Comparison of ENCODE assay signal across 9 cellular contexts in the genomic region with DNA sequence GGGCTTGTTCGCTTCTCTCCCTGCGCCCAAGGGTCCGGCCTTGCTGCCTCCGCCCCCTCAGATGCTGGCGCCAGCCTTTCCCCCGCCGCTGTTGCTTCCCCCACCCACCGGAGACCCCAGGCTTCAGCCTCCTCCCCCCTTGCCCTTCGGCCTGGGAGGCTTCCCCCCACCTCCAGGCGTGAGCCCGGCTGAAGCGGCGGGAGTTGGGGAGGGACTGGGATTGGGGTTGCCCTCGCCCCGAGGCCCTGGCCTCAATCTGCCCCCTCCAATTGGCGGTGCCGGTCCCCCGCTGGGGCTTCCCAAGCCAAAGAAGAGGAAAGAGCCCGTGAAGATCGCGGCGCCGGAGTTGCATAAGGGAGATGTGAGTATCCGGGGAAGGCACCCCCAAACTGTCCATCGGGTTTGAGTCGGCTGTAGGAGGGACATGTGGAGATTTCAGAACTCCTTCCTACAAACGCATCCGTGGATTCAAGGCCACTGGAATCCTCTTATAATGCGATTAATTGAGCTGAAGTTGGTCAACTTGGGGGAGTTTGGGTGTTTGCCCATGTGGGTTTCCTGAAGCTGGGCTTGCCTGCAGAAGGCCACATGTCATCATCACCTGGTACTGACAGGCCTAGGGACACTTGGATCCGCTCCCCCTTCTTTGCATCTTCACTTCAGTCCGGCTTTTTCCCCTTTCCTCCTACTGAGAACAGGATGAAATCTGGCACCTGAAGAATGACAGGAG. TPM values are rescaled to one million over a fixed set of nuclear protein-coding genes. Genes with fewer than 3 reads are reported as not detected.
DNase-seq lines count a peak whose midpoint lies in the region; ATAC-seq, FAIRE-seq and TF ChIP-seq lines count a peak whose summit lies in the region.
"Had no signal": no experiment of that assay in that cellular context is flagged by ENCODE, and none has a peak within 500 bp of the region (broad histone marks: within the 10 kb centered on the region; RNA-seq: fewer than 3 reads in every experiment).

No MANE protein-coding gene starts in this region.

- H3K4me3 ChIP-seq in AG04450 (ENCODE audit: low read depth, low read length) (peak overlapping the region; percentile 95), MM.1S (ENCODE audit: low read length) (peak overlapping the region; percentile 81), GM12878 (peak overlapping the region; percentile 92), keratinocyte (ENCODE audit: control insufficient read depth in 2 of 3, extremely low read depth in 1 of 3, insufficient read depth in 2 of 3, low read depth in 1 of 3, low read length in 3 of 3) (peak overlapping the region; percentile 71 to 89 (median 86))

- H2AFZ ChIP-seq in MM.1S (ENCODE audit: low read length) (peak overlapping the region; percentile 23; the same call in 1 of the 2 replicates), GM12878 (ENCODE audit: control insufficient read depth, low read depth, low read length) (no peak overlapping the region; the same call in 1 of the 2 replicates), keratinocyte (ENCODE audit: control insufficient read depth, low read length) (peak overlapping the region; percentile 32)

- in situ Hi-C loops in GM12878 (cut with MboI): no loop called here

- H3K36me3 Mint-ChIP-seq in stimulated activated effector memory CD8-positive, alpha-beta T cell treated with anti-CD3 and anti-CD28 coated beads, Interleukin-12 subunit alpha, Interleukin-12 subunit beta, amount 100 ng/mL, for 72 hours: peaks cover 37% of the 10 kb centered on the region

- ATAC-seq in GM18867 (IDR thresholded peaks at IDR 0.05; ENCODE audit: unreplicated experiment) (peak; percentile 6), GM12878 (peak; percentile 20)
- ATAC-seq in stimulated activated effector memory CD8-positive, alpha-beta T cell treated with anti-CD3 and anti-CD28 coated beads, Interleukin-12 subunit alpha, Interleukin-12 subunit beta, amount 100 ng/mL, for 72 hours: peak; percentile 22

- no peaks in the 10 kb centered on the region; the same call in 1 of the 2 replicates for H3K36me3 ChIP-seq in MM.1S (replicated peaks; ENCODE audit: insufficient read depth, low read length)
- H3K36me3 ChIP-seq in GM12878 (ENCODE audit: control insufficient read depth in 2 of 2, insufficient read depth in 2 of 2, low read length in 1 of 2): peaks cover 0 to 11% of the 10 kb centered on the region in 2 experiments; a peak in 2 of 4 replicates
- peaks cover 7 to 8% of the 10 kb centered on the region in 2 experiments for H3K36me3 ChIP-seq in keratinocyte (ENCODE audit: control insufficient read depth in 2 of 2, extremely low read depth in 1 of 2, insufficient read depth in 2 of 2, low read length in 2 of 2)

- no peaks in the 10 kb centered on the region for H3K9me3 Mint-ChIP-seq in stimulated activated effector memory CD8-positive, alpha-beta T cell treated with anti-CD3 and anti-CD28 coated beads, Interleukin-12 subunit alpha, Interleukin-12 subunit beta, amount 100 ng/mL, for 72 hours
- H3K9me3 Mint-ChIP-seq: naive B cell had no signal

- CTCF ChIA-PET in AG04450 (lab: Charles Lee): interaction anchor here (0.9 to 3.8 kb wide), 3 partner anchors 42 to 108 kb away, joined by 3 to 18 read pairs (median 5); no protein-coding TSS in a partner anchor
- CTCF ChIA-PET in GM12878 (lab: Yijun Ruan, JAX): interaction anchor here (1.0 to 9.6 kb wide), 13 partner anchors 9 to 122 kb away, joined by 3 to 152 read pairs (median 4); a partner anchor contains a TSS

- no peak overlapping the region for H3K4me3 Mint-ChIP-seq in stimulated activated effector memory CD8-positive, alpha-beta T cell treated with anti-CD3 and anti-CD28 coated beads, Interleukin-12 subunit alpha, Interleukin-12 subunit beta, amount 100 ng/mL, for 72 hours
- H3K4me3 Mint-ChIP-seq: naive B cell had no signal

- SMC1A ChIA-PET in GM12878 (lab: Charles Lee; ENCODE audit: uncharacterized antibody, unreplicated experiment): interaction anchor here (0.8 to 11.8 kb wide), 9 partner anchors 12 to 129 kb away, joined by 3 to 108 read pairs (median 4); a partner anchor contains a TSS

- peaks cover 42% of the 10 kb centered on the region for H3K4me1 Mint-ChIP-seq in stimulated activated effector memory CD8-positive, alpha-beta T cell treated with anti-CD3 and anti-CD28 coated beads, Interleukin-12 subunit alpha, Interleukin-12 subunit beta, amount 100 ng/mL, for 72 hours

- peak overlapping the region; percentile 88 for H3K9ac ChIP-seq in MM.1S (ENCODE audit: low read length)
- peak overlapping the region; percentile 92 for H3K9ac ChIP-seq in GM12878 (ENCODE audit: control insufficient read depth, insufficient read depth, low read length)
- H3K9ac ChIP-seq in keratinocyte (ENCODE audit: control insufficient read depth, extremely low read depth, insufficient read depth, low read length): peak overlapping the region; percentile 98

- no TSS peak for BruUV-seq in GM12878 (replicated peaks; lab: Mats Ljungman, UMichigan)

- DNase-seq in AG04450 (ENCODE audit: low read depth, low spot score) (no peak), MM.1S (peak; percentile 50), GM12878 (ENCODE audit: low read depth, low spot score) (no peak), keratinocyte (ENCODE audit: low read depth, low spot score) (no peak), NCI-H128 (lab: John Stamatoyannopoulos, UW; ENCODE audit: unreplicated experiment) (no peak), UCSD-AML1 (lab: John Stamatoyannopoulos, UW; ENCODE audit: unreplicated experiment) (no peak)
- peak; percentile 43 to 82 for DNase-seq in stimulated activated effector memory CD8-positive, alpha-beta T cell treated with anti-CD3 and anti-CD28 coated beads, Interleukin-12 subunit alpha, Interleukin-12 subunit beta, amount 100 ng/mL, for 72 hours (ENCODE audit: low spot score in 2 of 2)

- 0 out of 2 replicates have a peak, but pooled peaks cover 3% of the 10 kb centered on the region for H3F3A ChIP-seq in MM.1S (ENCODE audit: insufficient read depth, low read length)

- H3K9me3 ChIP-seq in AG04450 (ENCODE audit: control insufficient read depth, insufficient read depth, low read length) (peaks cover 6% of the 10 kb centered on the region; the same call in 1 of the 2 replicates), MM.1S (replicated peaks; ENCODE audit: insufficient read depth, low read length) (no peaks in the 10 kb centered on the region), GM12878 (replicated peaks; ENCODE audit: control insufficient read depth, insufficient read depth, low read length) (no peaks in the 10 kb centered on the region), keratinocyte (ENCODE audit: control insufficient read depth, low read depth, low read length) (no peaks in the 10 kb centered on the region)

- H3K9me1 ChIP-seq in keratinocyte (ENCODE audit: control insufficient read depth, extremely low read depth, insufficient read depth, low read length): peaks cover 3% of the 10 kb centered on the region

- H3K4me1 ChIP-seq in MM.1S (ENCODE audit: low read length) (peaks cover 14% of the 10 kb centered on the region), GM12878 (ENCODE audit: control insufficient read depth, insufficient read depth, low read length) (no peaks in the 10 kb centered on the region), keratinocyte (ENCODE audit: control insufficient read depth, extremely low read depth, insufficient read depth, low read length) (peaks cover 18% of the 10 kb centered on the region)

- H3K79me2 ChIP-seq in MM.1S (ENCODE audit: low read length): peaks cover 69% of the 10 kb centered on the region
- peaks cover 63% of the 10 kb centered on the region for H3K79me2 ChIP-seq in GM12878 (ENCODE audit: control insufficient read depth, insufficient read depth, low read length)
- peaks cover 56% of the 10 kb centered on the region for H3K79me2 ChIP-seq in keratinocyte (ENCODE audit: control insufficient read depth, insufficient read depth, low read length)

- WGBS in GM12878 (ENCODE audit: insufficient coverage, insufficient replicate concordance, low lambda C conversion rate, missing lambda C conversion rate): 1% methylated on average over 24 of the region's 31 CpGs

- no peak for TF ChIP-seq EP300 in GM12878 (IDR thresholded peaks at IDR 0.05; ENCODE audit: borderline replicate concordance in 1 of 2, control insufficient read depth in 1 of 2, low read depth in 2 of 2, low read length in 2 of 2)

- intact Hi-C loops in GM12878 (cut with micrococcal nuclease; ENCODE audit: unreplicated experiment): loop anchor here (1.0 to 5.0 kb wide), 4 partner anchors 17 to 266 kb away; a partner anchor contains a TSS

- no peak overlapping the region for H3K27ac Mint-ChIP-seq in stimulated activated effector memory CD8-positive, alpha-beta T cell treated with anti-CD3 and anti-CD28 coated beads, Interleukin-12 subunit alpha, Interleukin-12 subunit beta, amount 100 ng/mL, for 72 hours

- RAD21 ChIA-PET in GM12878 (lab: Charles Lee; ENCODE audit: unreplicated experiment): interaction anchor here (0.6 to 5.0 kb wide), 7 partner anchors 17 to 93 kb away, joined by 3 to 59 read pairs (median 6); a partner anchor contains a TSS

- TF ChIP-seq POLR2A in GM12878 (IDR thresholded peaks at IDR 0.05; ENCODE audit: low read depth, low read length): no peak

- dilution Hi-C loops in keratinocyte (cut with MboI; ENCODE audit: extremely low pct_ligation_motif_present, low sequenced_read_pairs): no loop called here

- FAIRE-seq in GM12878 (lab: Jason Lieb, UNC) (no peak), keratinocyte (lab: Jason Lieb, UNC) (no peak)

- H3K27me3 ChIP-seq in AG04450 (ENCODE audit: control insufficient read depth, insufficient read depth, low read length): no peaks in the 10 kb centered on the region
- H3K27me3 ChIP-seq in MM.1S (replicated peaks; ENCODE audit: insufficient read depth, low read length): no peaks in the 10 kb centered on the region
- H3K27me3 ChIP-seq in GM12878 (replicated peaks in 1 of 2; ENCODE audit: control insufficient read depth in 2 of 2, insufficient read depth in 2 of 2, low read length in 1 of 2): no peaks in the 10 kb centered on the region
- H3K27me3 ChIP-seq in keratinocyte (ENCODE audit: control insufficient read depth, extremely low read depth, insufficient read depth, low read length): no peaks in the 10 kb centered on the region

- TF ChIP-seq CTCF in AG04450 (IDR thresholded peaks at IDR 0.05; ENCODE audit: low read depth, low read length): no peak
- no peak for TF ChIP-seq CTCF in MM.1S (IDR thresholded peaks at IDR 0.05; ENCODE audit: low read length)
- TF ChIP-seq CTCF in GM12878 (IDR thresholded peaks at IDR 0.05 in 2 of 3, conservative IDR thresholded peaks at IDR 0.05 in 1 of 3; ENCODE audit: control insufficient read depth in 2 of 3, extremely low read depth in 1 of 3, insufficient read depth in 1 of 3, low read depth in 3 of 3, low read length in 3 of 3): no peak
- no peak for TF ChIP-seq CTCF in keratinocyte (optimal IDR thresholded peaks at IDR 0.05 in 1 of 3, IDR thresholded peaks at IDR 0.05 in 1 of 3, conservative IDR thresholded peaks at IDR 0.05 in 1 of 3; ENCODE audit: extremely low read depth in 1 of 3, insufficient read depth in 2 of 3, low read length in 3 of 3)

- POLR2A ChIA-PET in AG04450 (lab: Yijun Ruan, JAX): interaction anchor here (0.5 to 2.5 kb wide), 11 partner anchors 13 to 78 kb away, joined by 3 to 24 read pairs (median 4); a partner anchor contains a TSS
- POLR2A ChIA-PET in GM12878 (lab: Charles Lee): interaction anchor here (0.6 to 6.9 kb wide), 8 partner anchors 12 to 107 kb away, joined by 3 to 71 read pairs (median 6); a partner anchor contains a TSS

- H4K20me1 ChIP-seq in MM.1S (ENCODE audit: insufficient read depth, low read length) (0 out of 2 replicates have a peak, but pooled peaks cover 6% of the 10 kb centered on the region), GM12878 (ENCODE audit: control insufficient read depth, insufficient read depth) (no peaks in the 10 kb centered on the region), keratinocyte (ENCODE audit: control insufficient read depth, extremely low read depth, insufficient read depth, low read length) (peaks cover 6% of the 10 kb centered on the region)

- no peaks in the 10 kb centered on the region for H3K9me2 ChIP-seq in MM.1S (replicated peaks; ENCODE audit: insufficient read depth, low read length)

- H3K4me2 ChIP-seq in MM.1S (ENCODE audit: low read depth, low read length): peak overlapping the region; percentile 86
- H3K4me2 ChIP-seq in GM12878 (ENCODE audit: control insufficient read depth, insufficient read depth): peak overlapping the region; percentile 73
- H3K4me2 ChIP-seq in keratinocyte (ENCODE audit: control insufficient read depth, extremely low read depth, insufficient read depth, low read depth, low read length): peak overlapping the region; percentile 89

- H3K27ac ChIP-seq in AG04450 (ENCODE audit: low read depth, low read length) (peak overlapping the region; percentile 77), MM.1S (ENCODE audit: low read length) (peak overlapping the region; percentile 68), GM12878 (ENCODE audit: control insufficient read depth, insufficient read depth) (peak overlapping the region; percentile 87), keratinocyte (ENCODE audit: control insufficient read depth, insufficient read depth, low read length) (peak overlapping the region; percentile 87)

- TF ChIP-seq RAD21 in GM12878 (IDR thresholded peaks at IDR 0.05; ENCODE audit: insufficient read depth, low read depth, low read length): no peak

RNA-seq across cellular contexts. Expression of a gene that starts 0.7 kb away (rescaled TPM):
- polyA plus RNA-seq in AG04450 (2011; rRNA removed) (51.1 and 58.6 TPM in 2 replicates), GM12878 (2011; rRNA removed) (29.2 and 52.8 TPM in 2 replicates), GM12878 (2014; fragmentation: Illumina TruSeq; extraction: Trizol) (121 and 132 TPM in 2 replicates), GM12878 (2014; fragmentation: Nextera tagmentation; extraction: Ambion mirVana) (10 to 100 TPM; 23.8 to 30.1 TPM), GM12878 (2014; rRNA removed) (52.6 and 56.6 TPM in 2 replicates), GM12878 (2016; fragmentation: Nextera tagmentation; extraction: Ambion mirVana) (10 to 100 TPM; 73.5 to 77.2 TPM), keratinocyte (29.9 to 70.7 TPM (median 40.4 TPM) in 3 replicates)
- 84.3 and 120 TPM in 2 replicates for polyA minus RNA-seq in AG04450 (2011; rRNA and poly(A)+ RNA removed)
- 41.6 and 44.9 TPM in 2 replicates for total RNA-seq in GM12878 (2013; cell fraction: nucleolus; rRNA removed)
- total RNA-seq in GM12878 (2014; rRNA removed) (79.6 and 92.2 TPM in 2 replicates), GM12878 (2014; rRNA removed; fragmentation: Illumina TruSeq; extraction: Trizol) (34.0 and 36.0 TPM in 2 replicates), GM12878 (2021) (78.3 and 87.5 TPM in 2 replicates)
- 47.3 TPM for polyA plus RNA-seq in GM12878 (2011; ENCODE audit: low read depth)
- polyA plus RNA-seq in GM12878 (2011; cell fraction: cytosol; rRNA removed): 88.4 and 93.1 TPM in 2 replicates
- polyA plus RNA-seq in GM12878 (2011; cell fraction: nucleus; rRNA removed): 48.7 and 57.5 TPM in 2 replicates
- 53.5 and 59.4 TPM in 2 replicates for polyA plus RNA-seq in GM12878 (2012)
- polyA minus RNA-seq in GM12878 (2011; rRNA and poly(A)+ RNA removed): 60.8 and 108 TPM in 2 replicates
- 32.9 and 54.4 TPM in 2 replicates for polyA minus RNA-seq in GM12878 (2011; cell fraction: cytosol; rRNA and poly(A)+ RNA removed)
- polyA minus RNA-seq in GM12878 (2011; cell fraction: nucleus; rRNA and poly(A)+ RNA removed): 18.6 and 34.4 TPM in 2 replicates
- polyA plus RNA-seq in keratinocyte (2011; ENCODE audit: low read depth): 21.7 TPM
- 41.7 and 46.6 TPM in 2 replicates for polyA plus RNA-seq in keratinocyte (2011; cell fraction: cytosol; rRNA removed)
- 54.2 and 58.5 TPM in 2 replicates for polyA plus RNA-seq in keratinocyte (2011; cell fraction: nucleus; rRNA removed)
- polyA plus RNA-seq in keratinocyte (2012; ENCODE audit: low replicate concordance): 42.9 and 47.9 TPM in 2 replicates
- 60.5 to 95.5 TPM (median 69.6 TPM) in 3 replicates for polyA minus RNA-seq in keratinocyte
- 48.7 TPM for polyA minus RNA-seq in keratinocyte (2011; cell fraction: cytosol; rRNA and poly(A)+ RNA removed)
- polyA minus RNA-seq in keratinocyte (2011; cell fraction: nucleus; rRNA and poly(A)+ RNA removed): 32.6 and 42.6 TPM in 2 replicates

RNA-seq across cellular contexts. Expression of a gene that starts 16.6 kb away (rescaled TPM):
- polyA plus RNA-seq in AG04450 (2011; rRNA removed): 155 TPM in 2 replicates
- polyA minus RNA-seq in AG04450 (2011; rRNA and poly(A)+ RNA removed): 101 and 105 TPM in 2 replicates
- 39.3 and 39.8 TPM in 2 replicates for total RNA-seq in GM12878 (2013; cell fraction: nucleolus; rRNA removed)
- total RNA-seq in GM12878 (2014; rRNA removed): 237 and 258 TPM in 2 replicates
- total RNA-seq in GM12878 (2014; rRNA removed; fragmentation: Illumina TruSeq; extraction: Trizol): 267 and 277 TPM in 2 replicates
- total RNA-seq in GM12878 (2021): 261 and 271 TPM in 2 replicates
- polyA plus RNA-seq in GM12878 (2011; ENCODE audit: low read depth): 91.5 TPM
- 200 and 203 TPM in 2 replicates for polyA plus RNA-seq in GM12878 (2011; rRNA removed)
- polyA plus RNA-seq in GM12878 (2011; cell fraction: cytosol; rRNA removed): 144 and 155 TPM in 2 replicates
- 134 and 144 TPM in 2 replicates for polyA plus RNA-seq in GM12878 (2011; cell fraction: nucleus; rRNA removed)
- polyA plus RNA-seq in GM12878 (2012): 118 and 127 TPM in 2 replicates
- polyA plus RNA-seq in GM12878 (2014; fragmentation: Illumina TruSeq; extraction: Trizol): 372 and 388 TPM in 2 replicates
- polyA plus RNA-seq in GM12878 (2014; fragmentation: Nextera tagmentation; extraction: Ambion mirVana): 10 to 100 TPM; 28.3 to 65.9 TPM
- 217 and 223 TPM in 2 replicates for polyA plus RNA-seq in GM12878 (2014; rRNA removed)
- polyA plus RNA-seq in GM12878 (2016; fragmentation: Nextera tagmentation; extraction: Ambion mirVana): 10 to 100 TPM; 45.1 to 81.9 TPM
- polyA minus RNA-seq in GM12878 (2011; rRNA and poly(A)+ RNA removed): 62.2 and 108 TPM in 2 replicates
- polyA minus RNA-seq in GM12878 (2011; cell fraction: cytosol; rRNA and poly(A)+ RNA removed): 51.7 and 58.8 TPM in 2 replicates
- polyA minus RNA-seq in GM12878 (2011; cell fraction: nucleus; rRNA and poly(A)+ RNA removed): 25.5 and 37.3 TPM in 2 replicates
- polyA plus RNA-seq in keratinocyte: 172 to 240 TPM (median 196 TPM) in 3 replicates
- polyA plus RNA-seq in keratinocyte (2011; ENCODE audit: low read depth): 161 TPM
- polyA plus RNA-seq in keratinocyte (2011; cell fraction: cytosol; rRNA removed): 221 and 240 TPM in 2 replicates
- 107 and 111 TPM in 2 replicates for polyA plus RNA-seq in keratinocyte (2011; cell fraction: nucleus; rRNA removed)
- 213 and 246 TPM in 2 replicates for polyA plus RNA-seq in keratinocyte (2012; ENCODE audit: low replicate concordance)
- polyA minus RNA-seq in keratinocyte: 108 to 149 TPM (median 125 TPM) in 3 replicates
- 141 TPM for polyA minus RNA-seq in keratinocyte (2011; cell fraction: cytosol; rRNA and poly(A)+ RNA removed)
- polyA minus RNA-seq in keratinocyte (2011; cell fraction: nucleus; rRNA and poly(A)+ RNA removed): 32.3 and 52.1 TPM in 2 replicates

RNA-seq across cellular contexts. Expression of a gene that starts 27.2 kb away (rescaled TPM):
- polyA plus RNA-seq in AG04450 (2011; rRNA removed): 65.5 and 80.4 TPM in 2 replicates
- polyA minus RNA-seq in AG04450 (2011; rRNA and poly(A)+ RNA removed): 23.8 and 25.0 TPM in 2 replicates
- total RNA-seq in GM12878 (2013; cell fraction: nucleolus; rRNA removed): 2.3 and 4.3 TPM in 2 replicates
- 131 and 135 TPM in 2 replicates for total RNA-seq in GM12878 (2014; rRNA removed)
- total RNA-seq in GM12878 (2014; rRNA removed; fragmentation: Illumina TruSeq; extraction: Trizol): 119 and 120 TPM in 2 replicates
- 87.4 and 104 TPM in 2 replicates for total RNA-seq in GM12878 (2021)
- polyA plus RNA-seq in GM12878 (2011; ENCODE audit: low read depth): 66.1 TPM
- polyA plus RNA-seq in GM12878 (2011; rRNA removed): 84.8 and 98.9 TPM in 2 replicates
- polyA plus RNA-seq in GM12878 (2011; cell fraction: cytosol; rRNA removed): 86.3 and 90.5 TPM in 2 replicates
- 51.7 and 59.4 TPM in 2 replicates for polyA plus RNA-seq in GM12878 (2011; cell fraction: nucleus; rRNA removed)
- 73.5 and 76.5 TPM in 2 replicates for polyA plus RNA-seq in GM12878 (2012)
- polyA plus RNA-seq in GM12878 (2014; fragmentation: Illumina TruSeq; extraction: Trizol): 172 and 173 TPM in 2 replicates
- polyA plus RNA-seq in GM12878 (2014; fragmentation: Nextera tagmentation; extraction: Ambion mirVana): 100 to 1,000 TPM; 245 to 269 TPM
- 154 and 180 TPM in 2 replicates for polyA plus RNA-seq in GM12878 (2014; rRNA removed)
- 100 to 1,000 TPM; 132 to 136 TPM for polyA plus RNA-seq in GM12878 (2016; fragmentation: Nextera tagmentation; extraction: Ambion mirVana)
- 43.6 and 44.0 TPM in 2 replicates for polyA minus RNA-seq in GM12878 (2011; rRNA and poly(A)+ RNA removed)
- polyA minus RNA-seq in GM12878 (2011; cell fraction: cytosol; rRNA and poly(A)+ RNA removed): 11.8 and 22.1 TPM in 2 replicates
- polyA minus RNA-seq in GM12878 (2011; cell fraction: nucleus; rRNA and poly(A)+ RNA removed): 9.6 and 13.0 TPM in 2 replicates
- 111 to 157 TPM (median 122 TPM) in 3 replicates for polyA plus RNA-seq in keratinocyte
- 31.8 TPM for polyA plus RNA-seq in keratinocyte (2011; ENCODE audit: low read depth)
- polyA plus RNA-seq in keratinocyte (2011; cell fraction: cytosol; rRNA removed): 112 and 122 TPM in 2 replicates
- 91.7 and 94.5 TPM in 2 replicates for polyA plus RNA-seq in keratinocyte (2011; cell fraction: nucleus; rRNA removed)
- 101 and 133 TPM in 2 replicates for polyA plus RNA-seq in keratinocyte (2012; ENCODE audit: low replicate concordance)
- 39.4 to 55.6 TPM (median 50.9 TPM) in 3 replicates for polyA minus RNA-seq in keratinocyte
- 43.4 TPM for polyA minus RNA-seq in keratinocyte (2011; cell fraction: cytosol; rRNA and poly(A)+ RNA removed)
- polyA minus RNA-seq in keratinocyte (2011; cell fraction: nucleus; rRNA and poly(A)+ RNA removed): 16.8 and 19.2 TPM in 2 replicates

RNA-seq across cellular contexts. Expression of a gene that starts 39.5 kb away (rescaled TPM):
- 25.6 and 29.1 TPM in 2 replicates for polyA plus RNA-seq in AG04450 (2011; rRNA removed)
- 25.6 TPM in 2 replicates for polyA minus RNA-seq in AG04450 (2011; rRNA and poly(A)+ RNA removed)
- total RNA-seq in GM12878 (2013; cell fraction: nucleolus; rRNA removed): 36.3 and 40.0 TPM in 2 replicates
- total RNA-seq in GM12878 (2014; rRNA removed): 42.1 and 44.8 TPM in 2 replicates
- total RNA-seq in GM12878 (2014; rRNA removed; fragmentation: Illumina TruSeq; extraction: Trizol): 49.2 and 55.7 TPM in 2 replicates
- total RNA-seq in GM12878 (2021): 40.0 and 48.3 TPM in 2 replicates
- 17.6 TPM for polyA plus RNA-seq in GM12878 (2011; ENCODE audit: low read depth)
- 43.9 and 55.3 TPM in 2 replicates for polyA plus RNA-seq in GM12878 (2011; rRNA removed)
- 51.6 and 54.0 TPM in 2 replicates for polyA plus RNA-seq in GM12878 (2011; cell fraction: cytosol; rRNA removed)
- 18.7 and 24.4 TPM in 2 replicates for polyA plus RNA-seq in GM12878 (2011; cell fraction: nucleus; rRNA removed)
- 26.9 and 27.9 TPM in 2 replicates for polyA plus RNA-seq in GM12878 (2012)
- 111 and 112 TPM in 2 replicates for polyA plus RNA-seq in GM12878 (2014; fragmentation: Illumina TruSeq; extraction: Trizol)
- polyA plus RNA-seq in GM12878 (2014; fragmentation: Nextera tagmentation; extraction: Ambion mirVana): 10 to 100 TPM; 16.4 to 26.1 TPM
- 49.2 and 56.2 TPM in 2 replicates for polyA plus RNA-seq in GM12878 (2014; rRNA removed)
- polyA plus RNA-seq in GM12878 (2016; fragmentation: Nextera tagmentation; extraction: Ambion mirVana): 10 to 100 TPM; 45.5 to 47.7 TPM
- polyA minus RNA-seq in GM12878 (2011; rRNA and poly(A)+ RNA removed): 48.7 and 57.9 TPM in 2 replicates
- polyA minus RNA-seq in GM12878 (2011; cell fraction: cytosol; rRNA and poly(A)+ RNA removed): 14.0 and 14.8 TPM in 2 replicates
- 29.0 and 51.5 TPM in 2 replicates for polyA minus RNA-seq in GM12878 (2011; cell fraction: nucleus; rRNA and poly(A)+ RNA removed)
- polyA plus RNA-seq in keratinocyte: 48.1 to 56.6 TPM (median 48.6 TPM) in 3 replicates
- 19.9 TPM for polyA plus RNA-seq in keratinocyte (2011; ENCODE audit: low read depth)
- polyA plus RNA-seq in keratinocyte (2011; cell fraction: cytosol; rRNA removed): 44.2 and 61.0 TPM in 2 replicates
- polyA plus RNA-seq in keratinocyte (2011; cell fraction: nucleus; rRNA removed): 44.3 and 44.4 TPM in 2 replicates
- 20.2 and 33.8 TPM in 2 replicates for polyA plus RNA-seq in keratinocyte (2012; ENCODE audit: low replicate concordance)
- 47.8 to 55.4 TPM (median 54.2 TPM) in 3 replicates for polyA minus RNA-seq in keratinocyte
- polyA minus RNA-seq in keratinocyte (2011; cell fraction: cytosol; rRNA and poly(A)+ RNA removed): 25.9 TPM
- polyA minus RNA-seq in keratinocyte (2011; cell fraction: nucleus; rRNA and poly(A)+ RNA removed): 18.7 and 32.7 TPM in 2 replicates

RNA-seq across cellular contexts. Expression of a gene that starts 39.8 kb away (rescaled TPM):
- polyA plus RNA-seq in AG04450 (2011; rRNA removed) (7.9 and 8.3 TPM in 2 replicates), GM12878 (2011; rRNA removed) (10.3 and 15.2 TPM in 2 replicates), GM12878 (2014; fragmentation: Illumina TruSeq; extraction: Trizol) (11.8 and 14.4 TPM in 2 replicates), GM12878 (2014; fragmentation: Nextera tagmentation; extraction: Ambion mirVana) (1 to 10 TPM; 5.9 to 8.6 TPM), GM12878 (2014; rRNA removed) (23.5 and 25.7 TPM in 2 replicates), GM12878 (2016; fragmentation: Nextera tagmentation; extraction: Ambion mirVana) (10 to 100 TPM; 11.7 to 12.2 TPM), keratinocyte (6.0 to 10.7 TPM (median 6.3 TPM) in 3 replicates)
- polyA minus RNA-seq in AG04450 (2011; rRNA and poly(A)+ RNA removed): 6.0 and 7.1 TPM in 2 replicates
- 26.5 and 31.8 TPM in 2 replicates for total RNA-seq in GM12878 (2013; cell fraction: nucleolus; rRNA removed)
- total RNA-seq in GM12878 (2014; rRNA removed) (19.8 and 22.0 TPM in 2 replicates), GM12878 (2014; rRNA removed; fragmentation: Illumina TruSeq; extraction: Trizol) (12.7 and 13.6 TPM in 2 replicates), GM12878 (2021) (22.2 and 25.2 TPM in 2 replicates)
- 12.3 TPM for polyA plus RNA-seq in GM12878 (2011; ENCODE audit: low read depth)
- polyA plus RNA-seq in GM12878 (2011; cell fraction: cytosol; rRNA removed): 18.7 and 22.6 TPM in 2 replicates
- polyA plus RNA-seq in GM12878 (2011; cell fraction: nucleus; rRNA removed): 39.4 and 44.7 TPM in 2 replicates
- polyA plus RNA-seq in GM12878 (2012): 19.4 and 23.9 TPM in 2 replicates
- 10.2 and 16.9 TPM in 2 replicates for polyA minus RNA-seq in GM12878 (2011; rRNA and poly(A)+ RNA removed)
- polyA minus RNA-seq in GM12878 (2011; cell fraction: cytosol; rRNA and poly(A)+ RNA removed): 4.0 and 6.3 TPM in 2 replicates
- polyA minus RNA-seq in GM12878 (2011; cell fraction: nucleus; rRNA and poly(A)+ RNA removed): 11.7 and 16.2 TPM in 2 replicates
- polyA plus RNA-seq in keratinocyte (2011; ENCODE audit: low read depth): 29.2 TPM
- polyA plus RNA-seq in keratinocyte (2011; cell fraction: cytosol; rRNA removed): 3.5 and 4.8 TPM in 2 replicates
- 18.7 and 19.7 TPM in 2 replicates for polyA plus RNA-seq in keratinocyte (2011; cell fraction: nucleus; rRNA removed)
- 10.8 and 31.9 TPM in 2 replicates for polyA plus RNA-seq in keratinocyte (2012; ENCODE audit: low replicate concordance)
- polyA minus RNA-seq in keratinocyte: 4.8 to 11.0 TPM (median 7.8 TPM) in 3 replicates
- 8.4 TPM for polyA minus RNA-seq in keratinocyte (2011; cell fraction: cytosol; rRNA and poly(A)+ RNA removed)
- 7.8 and 10.3 TPM in 2 replicates for polyA minus RNA-seq in keratinocyte (2011; cell fraction: nucleus; rRNA and poly(A)+ RNA removed)

Comparison
In these comparisons a context has a peak if more than half of its experiments do, and no peak if none do; other contexts are left out.
1. DNase-seq: peak in MM.1S (single experiment) and stimulated activated effector memory CD8-positive, alpha-beta T cell treated with anti-CD3 and anti-CD28 coated beads, Interleukin-12 subunit alpha, Interleukin-12 subunit beta, amount 100 ng/mL, for 72 hours (2 of 2); none in AG04450 (single experiment), GM12878 (single experiment), keratinocyte (single experiment), NCI-H128 (single experiment) and UCSD-AML1 (single experiment).
2. Peak in every context shown above with its lines, with median percentiles within 50 percentile points of each other: H3K27ac ChIP-seq, H3K4me3 ChIP-seq, ATAC-seq, H3K4me2 ChIP-seq and H3K9ac ChIP-seq.